In genomic region chr2:47323009-47323821, GRCh38 we compare ENCODE assay signal across 8 cellular contexts. TPM values are rescaled to one million over a fixed set of nuclear protein-coding genes. Genes with fewer than 3 reads are reported as not detected.
A peak's percentile ranks its signal among the peaks of the same experiment; 100 is the strongest.
DNase-seq lines count a peak whose midpoint lies in the region; ATAC-seq, FAIRE-seq and TF ChIP-seq lines count a peak whose summit lies in the region.

No MANE protein-coding gene starts in this region.

- no peak overlapping the region for H4K8ac ChIP-seq in trophoblast cell (ENCODE audit: low read depth, low read length)

- no peak overlapping the region for H3K23ac ChIP-seq in trophoblast cell (ENCODE audit: low read length)

- no peak overlapping the region for H4K12ac ChIP-seq in trophoblast cell (ENCODE audit: low read depth, low read length)

- H3K9me2 ChIP-seq in MM.1S (replicated peaks; ENCODE audit: insufficient read depth, low read length): no peaks in the 10 kb centered on the region

- ATAC-seq in upper lobe of right lung: peak; percentile 98

- H3K79me1 ChIP-seq in trophoblast cell (ENCODE audit: low read length): peaks cover 14% of the 10 kb centered on the region

- H3K4me3 ChIP-seq in GM06990 (replicated peaks; ENCODE audit: low read depth, low read length) (no peak overlapping the region), MM.1S (ENCODE audit: low read length) (no peak overlapping the region), SJCRH30 (no peak overlapping the region), trophoblast cell (ENCODE audit: low read depth, low read length) (no peak overlapping the region), upper lobe of right lung (no peak overlapping the region)

- H2BK120ac ChIP-seq in trophoblast cell (ENCODE audit: insufficient read depth, low read length, poor library complexity): no peak overlapping the region

- no peak overlapping the region for H3K14ac ChIP-seq in trophoblast cell (ENCODE audit: low read length)

- no peak overlapping the region for H3K18ac ChIP-seq in trophoblast cell (ENCODE audit: low read length)

- no peaks in the 10 kb centered on the region for H3K36me3 ChIP-seq in GM06990 (ENCODE audit: control insufficient read depth, insufficient read depth, low read length)
- H3K36me3 ChIP-seq in MM.1S (replicated peaks; ENCODE audit: insufficient read depth, low read length): no peaks in the 10 kb centered on the region
- H3K36me3 ChIP-seq in SJCRH30: no peaks in the 10 kb centered on the region
- no peaks in the 10 kb centered on the region for H3K36me3 ChIP-seq in trophoblast cell (ENCODE audit: control insufficient read depth in 1 of 2, insufficient read depth in 2 of 2, low read length in 2 of 2)
- H3K36me3 ChIP-seq in upper lobe of right lung: no peaks in the 10 kb centered on the region

- no peaks in the 10 kb centered on the region for H3K27me3 ChIP-seq in GM06990 (replicated peaks; ENCODE audit: control insufficient read depth, insufficient read depth, low read length)
- H3K27me3 ChIP-seq in MM.1S (replicated peaks; ENCODE audit: insufficient read depth, low read length): no peaks in the 10 kb centered on the region
- H3K27me3 ChIP-seq in SJCRH30: 0 out of 2 replicates have a peak, but pooled peaks cover 3% of the 10 kb centered on the region
- H3K27me3 ChIP-seq in trophoblast cell (ENCODE audit: insufficient read depth, low read length): no peaks in the 10 kb centered on the region
- H3K27me3 ChIP-seq in upper lobe of right lung: no peaks in the 10 kb centered on the region

- H4K20me1 ChIP-seq in MM.1S (ENCODE audit: insufficient read depth, low read length): no peaks in the 10 kb centered on the region

- no peak overlapping the region for H2AK5ac ChIP-seq in trophoblast cell (ENCODE audit: low read length)

- H3K9me3 ChIP-seq in MM.1S (replicated peaks; ENCODE audit: insufficient read depth, low read length) (no peaks in the 10 kb centered on the region), SJCRH30 (replicated peaks) (no peaks in the 10 kb centered on the region), trophoblast cell (ENCODE audit: insufficient read depth, low read depth, low read length) (no peaks in the 10 kb centered on the region), upper lobe of right lung (no peaks in the 10 kb centered on the region)

- intact Hi-C loops in upper lobe of right lung (cut with DNase I): no loop called here

- no peaks in the 10 kb centered on the region for H3K79me2 ChIP-seq in MM.1S (ENCODE audit: low read length)
- no peaks in the 10 kb centered on the region for H3K79me2 ChIP-seq in trophoblast cell (ENCODE audit: control insufficient read depth, insufficient read depth, low read length, poor library complexity)

- H3K4me1 ChIP-seq in MM.1S (ENCODE audit: low read length) (peaks cover 46% of the 10 kb centered on the region), SJCRH30 (peaks cover 30% of the 10 kb centered on the region), trophoblast cell (ENCODE audit: control insufficient read depth in 1 of 2, insufficient read depth in 2 of 2, low read length in 2 of 2) (peaks cover 11 to 13% of the 10 kb centered on the region in 2 experiments), upper lobe of right lung (peaks cover 7% of the 10 kb centered on the region)

- no peak overlapping the region for H4K91ac ChIP-seq in trophoblast cell (ENCODE audit: low read depth, low read length)

- no peak overlapping the region for H2BK5ac ChIP-seq in trophoblast cell (ENCODE audit: low read depth, low read length, poor library complexity)

- peak; percentile 91 for TF ChIP-seq CTCF in GM06990 (IDR thresholded peaks at IDR 0.05; ENCODE audit: insufficient read depth, low read length, poor library complexity, severe bottlenecking)
- peak; percentile 97 for TF ChIP-seq CTCF in MM.1S (IDR thresholded peaks at IDR 0.05; ENCODE audit: low read length)
- TF ChIP-seq CTCF in upper lobe of right lung (IDR thresholded peaks at IDR 0.05): peak; percentile 97

- peak; percentile 85 for FAIRE-seq in H54 (lab: Jason Lieb, UNC)

- no peak overlapping the region for H3K4ac ChIP-seq in trophoblast cell (ENCODE audit: low read depth, low read length)

- peak overlapping the region; percentile 94; the same call in 1 of the 2 replicates for H3K27ac ChIP-seq in MM.1S (ENCODE audit: low read length)
- H3K27ac ChIP-seq in SJCRH30: no peak overlapping the region
- no peak overlapping the region for H3K27ac ChIP-seq in trophoblast cell (ENCODE audit: low read depth, low read length)
- peak overlapping the region; percentile 45 for H3K27ac ChIP-seq in upper lobe of right lung

- peak overlapping the region; percentile 19 for H2BK12ac ChIP-seq in trophoblast cell (ENCODE audit: low read length)

- peak overlapping the region; percentile 67; the same call in 1 of the 2 replicates for H3K9ac ChIP-seq in MM.1S (ENCODE audit: low read length)
- no peak overlapping the region for H3K9ac ChIP-seq in trophoblast cell (ENCODE audit: low read length)

- no CpG with 5 or more reads among the region's 12 CpGs for WGBS in trophoblast cell (ENCODE audit: extremely low coverage, insufficient coverage, insufficient read length)

- H2AFZ ChIP-seq in MM.1S (ENCODE audit: low read length) (peak overlapping the region; percentile 52), trophoblast cell (ENCODE audit: insufficient read depth, low read length, poor library complexity) (no peak overlapping the region)

- DNase-seq in GM06990 (ENCODE audit: extremely low read depth, insufficient read length): peak; percentile 69
- peak; percentile 82 for DNase-seq in H54 (ENCODE audit: insufficient read length, low spot score)
- peak; percentile 85 for DNase-seq in MM.1S
- DNase-seq in SJCRH30: peak; percentile 76 to 91
- peak; percentile 83 for DNase-seq in activated effector memory CD4-positive, alpha-beta T cell treated with anti-CD3 and anti-CD28 coated beads, Interleukin-2, amount 50 U/mL, for 16 hours
- DNase-seq in germinal center (ENCODE audit: low spot score): peak; percentile 85
- DNase-seq in trophoblast cell: peak; percentile 69 to 83
- peak; percentile 85 for DNase-seq in upper lobe of right lung

- TF ChIP-seq POLR2A in H54 (IDR thresholded peaks at IDR 0.05; ENCODE audit: low read depth, low read length): no peak

- H3F3A ChIP-seq in MM.1S (ENCODE audit: insufficient read depth, low read length): peaks cover 32% of the 10 kb centered on the region

- peak overlapping the region; percentile 32 for H3K4me2 ChIP-seq in MM.1S (ENCODE audit: low read depth, low read length)
- no peak overlapping the region for H3K4me2 ChIP-seq in trophoblast cell (ENCODE audit: low read length)

RNA-seq across cellular contexts. Expression of gene EPCAM, which starts 45.9 kb away (rescaled TPM):
- total RNA-seq in SJCRH30 (2014; rRNA removed; shearing (Covaris generic)): 6.0 and 6.8 TPM in 2 replicates
- polyA plus RNA-seq in trophoblast cell (2013): 144 and 148 TPM in 2 replicates
- 119 TPM for total RNA-seq in upper lobe of right lung

Comparison
In these comparisons a context has a peak if more than half of its experiments do, and no peak if none do; other contexts are left out.
1. H3K27ac ChIP-seq: peak in MM.1S (single experiment) and upper lobe of right lung (single experiment); none in SJCRH30 (single experiment) and trophoblast cell (single experiment).
2. RNA of gene EPCAM, which starts 45.9 kb away (total RNA-seq): 119 TPM in upper lobe of right lung (single experiment); 6.0 to 6.8 TPM in SJCRH30; every median in the first group is over 10 times any median in the second.
3. Peak in every context shown above with its lines, with median percentiles within 50 percentile points of each other: DNase-seq and CTCF ChIP-seq.